Comparison of ENCODE assay signal across 16 cellular contexts in genomic region chr18:26336572-26336971, GRCh38.
DNase-seq lines count a peak whose midpoint lies in the region; ATAC-seq and TF ChIP-seq lines count a peak whose summit lies in the region.
"Had no signal": no experiment of that assay in that cellular context is flagged by ENCODE, and none has a peak within 500 bp of the region (broad histone marks: within the 10 kb centered on the region; RNA-seq: fewer than 3 reads in every experiment).

No MANE protein-coding gene starts in this region.

- WGBS in SK-N-SH (ENCODE audit: low lambda C conversion rate): 27% methylated on average over 1 of the region's 1 CpG

- TF ChIP-seq CTCF in SK-N-SH (IDR thresholded peaks at IDR 0.05) (no peak), nephron (IDR thresholded peaks at IDR 0.05; ENCODE audit: unreplicated experiment in 3 of 3) (no peak), type B pancreatic cell (conservative IDR thresholded peaks at IDR 0.05) (no peak)

- H3K27ac ChIP-seq in SK-N-SH (ENCODE audit: low read depth in 2 of 2, low read length in 1 of 2): peak overlapping the region in 1 of 2 experiments; percentile 91; a peak in 2 of 4 replicates
- peak overlapping the region; percentile 2 for H3K27ac ChIP-seq in cingulate gyrus (ENCODE audit: low read depth, low read length)

- H3F3A ChIP-seq in SK-N-SH (replicated peaks; ENCODE audit: insufficient read depth): no peaks in the 10 kb centered on the region

- no peaks in the 10 kb centered on the region for H3K9me2 ChIP-seq in SK-N-SH

- H3K79me2 ChIP-seq in SK-N-SH (ENCODE audit: insufficient read depth): no peaks in the 10 kb centered on the region

- POLR2A ChIA-PET in SK-N-SH (lab: Yijun Ruan, JAX): no interaction called here

- DNase-seq in SK-N-SH (peak; percentile 38), type B pancreatic cell (ENCODE audit: extremely low spot score, unreplicated experiment) (no peak), left cardiac atrium (no peak), posterior cingulate gyrus (no peak)
- DNase-seq: ACHN, DMS79, KBM-7, NCI-H187, NCI-H226, NCI-H524, RPMI8226, SHP77 treated with DMSO at 0.1 percent for 48 hours had no signal

- no peak overlapping the region for H3K4me3 ChIP-seq in SK-N-SH (ENCODE audit: low read depth in 2 of 2, low read length in 1 of 2)

- H3K9ac ChIP-seq in SK-N-SH: no peak overlapping the region

- no peaks in the 10 kb centered on the region for H3K27me3 ChIP-seq in SK-N-SH (ENCODE audit: insufficient read depth)

- H3K4me1 ChIP-seq in SK-N-SH (ENCODE audit: control insufficient read depth in 1 of 2, insufficient read depth in 2 of 2, low read depth in 1 of 2, low read length in 1 of 2): peaks cover 0 to 26% of the 10 kb centered on the region in 2 experiments; a peak in 3 of 4 replicates

- intact Hi-C loops in left cardiac atrium (cut with DNase I) (no loop called here), posterior cingulate gyrus (cut with DNase I) (no loop called here)

- H2AFZ ChIP-seq in SK-N-SH (ENCODE audit: low read depth): no peak overlapping the region

- H3K9me3 Mint-ChIP-seq in nephron (no peaks in the 10 kb centered on the region), type B pancreatic cell (no peaks in the 10 kb centered on the region)

- H3K4me3 Mint-ChIP-seq in nephron (no peak overlapping the region), type B pancreatic cell (peak overlapping the region; percentile 35)

- H3K4me2 ChIP-seq in SK-N-SH: no peak overlapping the region

- peak in 1 of 2 experiments; percentile 73; a peak in 1 of 4 replicates for TF ChIP-seq EP300 in SK-N-SH (IDR thresholded peaks at IDR 0.05; ENCODE audit: borderline replicate concordance in 1 of 2, low read depth in 1 of 2, low read length in 1 of 2)

- CTCF ChIA-PET in SK-N-SH (lab: Yijun Ruan, JAX): interaction anchor here (0.9 to 2.4 kb wide), 4 partner anchors 12 to 309 kb away, joined by 3 to 19 read pairs (median 4); no protein-coding TSS in a partner anchor

- peak overlapping the region; percentile 87 to 95 (median 88) for H3K27ac Mint-ChIP-seq in nephron
- peak overlapping the region; percentile 78 for H3K27ac Mint-ChIP-seq in type B pancreatic cell

- ATAC-seq in left cardiac atrium (no peak), GM21381 (IDR thresholded peaks at IDR 0.05; ENCODE audit: unreplicated experiment) (no peak)
- ATAC-seq: HepG2 had no signal

- H3K36me3 ChIP-seq in SK-N-SH (replicated peaks in 1 of 2; ENCODE audit: control insufficient read depth in 1 of 2, insufficient read depth in 2 of 2, low read length in 1 of 2): no peaks in the 10 kb centered on the region

- H3K27me3 Mint-ChIP-seq in nephron (ENCODE audit: low read depth) (no peaks in the 10 kb centered on the region), type B pancreatic cell (no peaks in the 10 kb centered on the region)

- TF ChIP-seq RAD21 in SK-N-SH (IDR thresholded peaks at IDR 0.05; ENCODE audit: low read length): no peak

- H3K36me3 Mint-ChIP-seq in nephron (ENCODE audit: low read depth) (peaks cover 4% of the 10 kb centered on the region), type B pancreatic cell (peaks cover 4% of the 10 kb centered on the region)

- H3K4me1 Mint-ChIP-seq in nephron (peaks cover 28% of the 10 kb centered on the region), type B pancreatic cell (ENCODE audit: unreplicated experiment) (peaks cover 35% of the 10 kb centered on the region)

- no peaks in the 10 kb centered on the region for H4K20me1 ChIP-seq in SK-N-SH (ENCODE audit: insufficient read depth)

- H3K9me3 ChIP-seq in SK-N-SH: no peaks in the 10 kb centered on the region

TF ChIP-seq in SK-N-SH, 30 proteins besides CTCF, POLR2A, EP300 and RAD21:
- TF ChIP-seq TCF12 (IDR thresholded peaks at IDR 0.05): peak; percentile 37; the same call in 1 of the 2 replicates
- no peak for TF ChIP-seq ZBTB33 (IDR thresholded peaks at IDR 0.05; ENCODE audit: borderline replicate concordance, low read depth)
- TF ChIP-seq SIN3A (IDR thresholded peaks at IDR 0.05; ENCODE audit: borderline replicate concordance, low read depth, low read length): no peak
- TF ChIP-seq POLR2AphosphoS5 (IDR thresholded peaks at IDR 0.05; ENCODE audit: low read depth, low read length): no peak
- TF ChIP-seq YY1 (IDR thresholded peaks at IDR 0.05; ENCODE audit: low read depth): no peak
- peak; percentile 88 for TF ChIP-seq GATA2 (CRISPR knock-in tag; IDR thresholded peaks at IDR 0.05)
- TF ChIP-seq IRF3 (IDR thresholded peaks at IDR 0.05; ENCODE audit: low read depth, low read length): no peak
- no peak for TF ChIP-seq SMC3 (IDR thresholded peaks at IDR 0.05; ENCODE audit: low read depth, low read length)
- peak; percentile 78 for TF ChIP-seq CHD2 (IDR thresholded peaks at IDR 0.05; ENCODE audit: low read length, partially characterized antibody)
- no peak for TF ChIP-seq FOSL2 (IDR thresholded peaks at IDR 0.05; ENCODE audit: borderline replicate concordance, low read depth)
- peak; percentile 82 for TF ChIP-seq RCOR1 (IDR thresholded peaks at IDR 0.05; ENCODE audit: low read length)
TF ChIP-seq in SK-N-SH: peak in this region for 4.
